ENCODE assay signal across 8 cellular contexts in genomic region chr3:59049671-59050331, GRCh38. TPM values are rescaled to one million over a fixed set of nuclear protein-coding genes. Genes with fewer than 3 reads are reported as not detected.
DNase-seq lines count a peak whose midpoint lies in the region; ATAC-seq, FAIRE-seq and TF ChIP-seq lines count a peak whose summit lies in the region.

Gene CFAP20DC, minus strand, starts transcription at chr3:59050025. Its CDS starts 394 bp downstream, at chr3:59049631.

- CTCF ChIA-PET in endothelial cell of umbilical vein (lab: Charles Lee) = interaction anchor here (0.7 to 1.0 kb wide), 3 partner anchors 55 to 410 kb away, joined by 3 to 4 read pairs (median 3); no protein-coding TSS in a partner anchor

- H3K9ac ChIP-seq in BLaER1 treated with 17β-estradiol and CSF1 and Interleukin-3, amounts not matched to agents 10 nM and 100 nM = peak within 1 kb of the TSS; percentile 80 to 90 (median 86)
- H3K9ac ChIP-seq in endothelial cell of umbilical vein (replicated peaks; ENCODE audit: extremely low read depth, insufficient read depth, low read length) = peak within 1 kb of the TSS; percentile 75

- peak within 1 kb of the TSS; percentile 89 for H3K27ac Mint-ChIP-seq in mesothelial cell of epicardium

- FAIRE-seq in endothelial cell of umbilical vein (lab: Jason Lieb, UNC) = peak; percentile 95

- H3K4me1 ChIP-seq in BLaER1 treated with 17β-estradiol and CSF1 and Interleukin-3, amounts not matched to agents 10 nM and 100 nM = peaks cover 11 to 45% (median 32%) of the 10 kb centered on the region in 10 experiments
- peaks cover 6% of the 10 kb centered on the region for H3K4me1 ChIP-seq in endothelial cell of umbilical vein (ENCODE audit: control insufficient read depth, extremely low read depth, insufficient read depth, low read length)

- DNase-seq in NCI-H748 treated with DMSO at 0.1 percent for 48 hours (lab: John Stamatoyannopoulos, UW) (peak; percentile 85), endothelial cell of umbilical vein (ENCODE audit: low read depth, low spot score) (peak; percentile 92), mesothelial cell of epicardium (ENCODE audit: low spot score in 2 of 2, unreplicated experiment in 2 of 2) (peak; percentile 85 to 89)
- DNase-seq in activated CD8-positive, alpha-beta memory T cell treated with anti-CD3 and anti-CD28 coated beads, Interleukin-2, amount 50 U/mL, for 24 hours (ENCODE audit: extremely low read depth) = peak; percentile 79
- peak; percentile 70 to 84 for DNase-seq in stimulated activated CD8-positive, alpha-beta memory T cell treated with anti-CD3 and anti-CD28 coated beads, Interleukin-15, amount 100 ng/mL, for 4 hours (ENCODE audit: low read depth in 2 of 2)

- no peaks in the 10 kb centered on the region for H3K9me3 Mint-ChIP-seq in mesothelial cell of epicardium

- TF ChIP-seq CTCF in endothelial cell of umbilical vein (IDR thresholded peaks at IDR 0.05; ENCODE audit: extremely low read depth in 1 of 2, insufficient read depth in 1 of 2, low read depth in 1 of 2, low read length in 2 of 2) (no peak), mesothelial cell of epicardium (IDR thresholded peaks at IDR 0.05; ENCODE audit: unreplicated experiment) (no peak)

- H3K27me3 ChIP-seq in BLaER1 treated with 17β-estradiol and CSF1 and Interleukin-3, amounts not matched to agents 10 nM and 100 nM = no peaks in the 10 kb centered on the region
- H3K27me3 ChIP-seq in endothelial cell of umbilical vein (ENCODE audit: control insufficient read depth in 2 of 2, insufficient read depth in 2 of 2, low read length in 2 of 2) = no peaks in the 10 kb centered on the region

- no peaks in the 10 kb centered on the region for H3K9me1 ChIP-seq in endothelial cell of umbilical vein (replicated peaks; ENCODE audit: control insufficient read depth, extremely low read depth, insufficient read depth, low read length)

- peaks cover 0 to 15% (median 0%) of the 10 kb centered on the region in 11 experiments; a peak in 4 of 22 replicates for H3K36me3 ChIP-seq in BLaER1 treated with 17β-estradiol and CSF1 and Interleukin-3, amounts not matched to agents 10 nM and 100 nM
- no peaks in the 10 kb centered on the region for H3K36me3 ChIP-seq in endothelial cell of umbilical vein (ENCODE audit: control insufficient read depth in 2 of 2, extremely low read depth in 1 of 2, insufficient read depth in 2 of 2, low read length in 2 of 2)

- peak; percentile 93 for TF ChIP-seq POLR2A in endothelial cell of umbilical vein (IDR thresholded peaks at IDR 0.05; ENCODE audit: low read depth, low read length)

- intact Hi-C loops in endothelial cell of umbilical vein (cut with micrococcal nuclease) = loop anchor here (10.0 kb wide), 1 partner anchor 315 kb away; no protein-coding TSS in a partner anchor

- H3K4me3 Mint-ChIP-seq in mesothelial cell of epicardium = peak within 1 kb of the TSS; percentile 78

- H3K27me3 Mint-ChIP-seq in mesothelial cell of epicardium (ENCODE audit: low read depth) = no peaks in the 10 kb centered on the region

- POLR2A ChIA-PET in endothelial cell of umbilical vein (lab: Charles Lee) = no interaction called here

- H3K9me3 ChIP-seq in BLaER1 treated with 17β-estradiol and CSF1 and Interleukin-3, amounts not matched to agents 10 nM and 100 nM (replicated peaks in 1 of 11) = peaks cover 0 to 11% (median 7%) of the 10 kb centered on the region in 11 experiments; a peak in 7 of 22 replicates
- no peaks in the 10 kb centered on the region for H3K9me3 ChIP-seq in endothelial cell of umbilical vein (replicated peaks; ENCODE audit: control insufficient read depth, insufficient read depth, low read length)

- peak within 1 kb of the TSS; percentile 69 to 82 (median 74) for H3K4me3 ChIP-seq in BLaER1 treated with 17β-estradiol and CSF1 and Interleukin-3, amounts not matched to agents 10 nM and 100 nM
- peak within 1 kb of the TSS; percentile 34 to 53 (median 51) for H3K4me3 ChIP-seq in endothelial cell of umbilical vein (replicated peaks in 1 of 3; ENCODE audit: insufficient read depth in 1 of 3, low read depth in 1 of 3, low read length in 3 of 3)

- peak within 1 kb of the TSS; percentile 83 for H2AFZ ChIP-seq in endothelial cell of umbilical vein (ENCODE audit: low read depth, low read length)

- no peaks in the 10 kb centered on the region for H4K20me1 ChIP-seq in BLaER1 treated with 17β-estradiol and CSF1 and Interleukin-3, amounts not matched to agents 10 nM and 100 nM
- no peaks in the 10 kb centered on the region for H4K20me1 ChIP-seq in endothelial cell of umbilical vein (replicated peaks; ENCODE audit: control insufficient read depth, extremely low read depth, insufficient read depth, low read length)

- peak; percentile 97 for ATAC-seq in GM19351 (IDR thresholded peaks at IDR 0.05; ENCODE audit: unreplicated experiment)
- ATAC-seq in HG03469 (IDR thresholded peaks at IDR 0.05; ENCODE audit: unreplicated experiment) = peak; percentile 98

- dilution Hi-C loops in endothelial cell of umbilical vein (cut with MboI; ENCODE audit: extremely low pct_ligation_motif_present, low sequenced_read_pairs) = no loop called here

- peaks cover 21% of the 10 kb centered on the region for H3K4me1 Mint-ChIP-seq in mesothelial cell of epicardium

- TSS peak; percentile 86 for BruUV-seq in endothelial cell of umbilical vein (replicated peaks; lab: Mats Ljungman, UMichigan)

- H3K27ac ChIP-seq in BLaER1 treated with 17β-estradiol and CSF1 and Interleukin-3, amounts not matched to agents 10 nM and 100 nM = peak within 1 kb of the TSS; percentile 60 to 90 (median 87); a peak in 21 of 22 replicates
- peak within 1 kb of the TSS; percentile 37 for H3K27ac ChIP-seq in endothelial cell of umbilical vein (ENCODE audit: insufficient read depth, low read depth, low read length)

- no peaks in the 10 kb centered on the region for H3K36me3 Mint-ChIP-seq in mesothelial cell of epicardium

- no peaks in the 10 kb centered on the region for H3K79me2 ChIP-seq in endothelial cell of umbilical vein (ENCODE audit: control insufficient read depth, insufficient read depth, low read length)

- peak within 1 kb of the TSS; percentile 86 to 94 (median 90) for H3K4me2 ChIP-seq in BLaER1 treated with 17β-estradiol and CSF1 and Interleukin-3, amounts not matched to agents 10 nM and 100 nM
- H3K4me2 ChIP-seq in endothelial cell of umbilical vein (ENCODE audit: insufficient read depth, low read length) = peak within 1 kb of the TSS; percentile 83

TF ChIP-seq in endothelial cell of umbilical vein, 7 proteins besides CTCF, POLR2A, EP300 and RAD21:
- TF ChIP-seq POLR2AphosphoS5 (IDR thresholded peaks at IDR 0.05; ENCODE audit: insufficient read depth, low read depth, low read length) = peak; percentile 88
- TF ChIP-seq EZH2 (IDR thresholded peaks at IDR 0.05; ENCODE audit: borderline replicate concordance, low read depth, low read length, severe bottlenecking) = no peak

RNA-seq across cellular contexts. Expression of gene CFAP20DC, which starts in this region (rescaled TPM):
- 1.9 and 2.1 TPM in 2 replicates for total RNA-seq in endothelial cell of umbilical vein
- 0.92 TPM in 2 replicates for polyA plus RNA-seq in endothelial cell of umbilical vein
- polyA plus RNA-seq in endothelial cell of umbilical vein (2011; cell fraction: cytosol; rRNA removed) = 1.2 and 1.4 TPM in 2 replicates
- polyA plus RNA-seq in endothelial cell of umbilical vein (2011; cell fraction: nucleus; rRNA removed) = 1.7 and 2.8 TPM in 2 replicates
- 1.2 and 2.7 TPM in 2 replicates for polyA plus RNA-seq in endothelial cell of umbilical vein (2012)
- 0.91 and 1.7 TPM in 2 replicates for polyA minus RNA-seq in endothelial cell of umbilical vein
- not detected for polyA minus RNA-seq in endothelial cell of umbilical vein (2011; cell fraction: cytosol; rRNA and poly(A)+ RNA removed)
- polyA minus RNA-seq in endothelial cell of umbilical vein (2011; cell fraction: nucleus; rRNA and poly(A)+ RNA removed) = 4.4 and 7.4 TPM in 2 replicates
- 5.4 to 6.3 TPM (median 6.1 TPM) in 3 replicates for total RNA-seq in mesothelial cell of epicardium

Comparison
In these comparisons a context has a peak if more than half of its experiments do, and no peak if none do; other contexts are left out.
1. Peak in every context shown above with its lines: DNase-seq, ATAC-seq, H3K4me3 ChIP-seq and H3K27ac ChIP-seq.